In the genomic region with DNA sequence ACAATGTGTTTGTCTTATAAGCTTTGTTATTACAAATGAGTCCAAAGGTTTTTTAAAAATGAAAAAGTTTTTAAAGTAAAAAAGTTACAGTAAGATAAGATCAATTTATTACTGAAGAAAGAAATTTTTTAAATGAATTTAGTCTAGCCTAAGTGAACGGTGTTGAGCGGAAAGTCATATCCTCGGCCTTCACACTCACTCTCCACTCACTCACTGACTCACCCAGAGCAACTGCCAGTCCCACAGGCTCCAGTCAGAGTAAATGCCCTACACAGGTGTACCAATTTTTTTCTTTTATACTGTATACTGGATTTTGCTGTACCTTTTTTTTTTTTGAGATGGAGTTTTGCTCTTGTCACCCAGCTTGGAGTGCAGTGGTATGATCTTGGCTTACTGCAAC, we compare ENCODE assay signal across 23 cellular contexts.
"Had no signal": no experiment of that assay in that cellular context is flagged by ENCODE, and none has a peak within 500 bp of the region (broad histone marks: within the 10 kb centered on the region; RNA-seq: fewer than 3 reads in every experiment).

No MANE protein-coding gene starts in this region.

- DNase-seq: Kasumi-1, MV-4-11, NCI-H1048, NCI-H1105, NCI-H1417, NCI-H1436 treated with DMSO at 0.1 percent for 48 hours, NCI-H1694, NCI-H187 treated with DMSO at 0.1 percent for 48 hours, NCI-H2029 treated with DMSO at 0.1 percent for 48 hours, NCI-H2227 treated with DMSO at 0.1 percent for 48 hours, NCI-H524, NCI-H526 treated with DMSO at 0.1 percent for 48 hours, NCI-H774, PC-9, Peyer's patch, Right ventricle myocardium superior, RPMI8226, SIG-M5 had no signal

- ATAC-seq: K562 had no signal

- H3K27ac ChIP-seq: KMS-11, PC-9, Peyer's patch, SJSA1, SK-N-MC had no signal

- H3K4me3 ChIP-seq: K562, PC-9, Peyer's patch, SJSA1, SK-N-MC had no signal

- H3K36me3 ChIP-seq: Peyer's patch, SJSA1 had no signal

- FAIRE-seq: HTR-8/SVneo, K562 had no signal

- H3K4me1 ChIP-seq: Peyer's patch, SJSA1 had no signal

- H3K27me3 ChIP-seq: Peyer's patch, SJSA1 had no signal

- H3K9me3 ChIP-seq: Peyer's patch, SJSA1 had no signal
